ENCODE assay signal across 8 cellular contexts in the genomic region with DNA sequence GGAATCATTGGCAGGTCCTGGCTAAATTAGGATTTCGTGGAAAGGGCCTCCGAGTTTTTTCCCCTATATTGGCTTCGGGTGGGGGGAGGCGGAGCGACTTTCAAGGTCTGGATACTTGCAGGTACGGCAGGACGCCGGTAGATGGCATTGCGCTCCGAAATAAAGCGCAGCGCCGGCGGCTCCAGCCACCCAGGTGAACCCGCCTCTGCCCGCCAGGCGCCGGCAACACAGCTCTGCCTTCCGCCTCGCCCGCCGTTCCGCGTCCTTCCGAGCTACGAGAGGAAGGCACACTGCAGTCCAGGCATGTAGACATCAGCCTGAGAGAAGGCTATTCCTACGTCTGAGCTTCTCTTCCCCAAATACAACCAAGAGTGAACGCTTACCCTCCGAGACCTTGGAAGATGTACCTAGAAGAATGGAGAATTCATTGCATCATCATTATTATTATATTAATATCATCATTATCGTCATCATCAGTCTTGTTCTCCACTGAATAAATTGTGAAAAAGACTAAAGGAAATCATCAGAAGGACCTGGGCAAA.
DNase-seq lines count a peak whose midpoint lies in the region; ATAC-seq and TF ChIP-seq lines count a peak whose summit lies in the region.

No MANE protein-coding gene starts in this region.

- DNase-seq in COLO668 (lab: John Stamatoyannopoulos, UW; ENCODE audit: unreplicated experiment) (peak; percentile 86), HPDE6-E6E7 (ENCODE audit: extremely low spot score) (peak; percentile 76), NCI-H82 treated with DMSO at 0.1 percent for 48 hours (lab: John Stamatoyannopoulos, UW; ENCODE audit: unreplicated experiment) (peak; percentile 81), endothelial cell (ENCODE audit: low spot score) (peak; percentile 94), middle frontal gyrus (ENCODE audit: extremely low spot score, low spot score) (peak; percentile 50)
- peak; percentile 81 for DNase-seq in activated CD8-positive, alpha-beta memory T cell treated with anti-CD3 and anti-CD28 coated beads, Interleukin-2, amount 10 ng/mL, durations not matched to agents 7 days and 5 days
- peak; percentile 18 to 42 for DNase-seq in stimulated activated CD8-positive, alpha-beta memory T cell treated with anti-CD3 and anti-CD28 coated beads, Interleukin-2, amount 100 ng/mL, for 1 hour (ENCODE audit: low read depth in 2 of 2)

- H3K36me3 Mint-ChIP-seq in activated CD8-positive, alpha-beta memory T cell treated with anti-CD3 and anti-CD28 coated beads, Interleukin-2, amount 10 ng/mL, durations not matched to agents 7 days and 5 days, result no peaks in the 10 kb centered on the region
- no peaks in the 10 kb centered on the region for H3K36me3 Mint-ChIP-seq in endothelial cell (ENCODE audit: low read depth, unreplicated experiment)

- peaks cover 68% of the 10 kb centered on the region for H3K27me3 Mint-ChIP-seq in activated CD8-positive, alpha-beta memory T cell treated with anti-CD3 and anti-CD28 coated beads, Interleukin-2, amount 10 ng/mL, durations not matched to agents 7 days and 5 days
- peaks cover 5% of the 10 kb centered on the region for H3K27me3 Mint-ChIP-seq in endothelial cell (ENCODE audit: unreplicated experiment)

- CTCF ChIA-PET in activated CD8-positive, alpha-beta memory T cell treated with anti-CD3 and anti-CD28 coated beads, Interleukin-2, amount 10 ng/mL, durations not matched to agents 7 days and 5 days (lab: Charles Lee), result interaction anchor here (0.8 to 6.4 kb wide), 11 partner anchors 8 to 613 kb away, joined by 3 to 73 read pairs (median 4); a partner anchor contains a TSS

- peak; percentile 91 for TF ChIP-seq CTCF in endothelial cell (IDR thresholded peaks at IDR 0.05; ENCODE audit: unreplicated experiment)

- H3K9me3 Mint-ChIP-seq in activated CD8-positive, alpha-beta memory T cell treated with anti-CD3 and anti-CD28 coated beads, Interleukin-2, amount 10 ng/mL, durations not matched to agents 7 days and 5 days (ENCODE audit: low read depth), result no peaks in the 10 kb centered on the region
- H3K9me3 Mint-ChIP-seq in endothelial cell (ENCODE audit: unreplicated experiment), result no peaks in the 10 kb centered on the region

- H3K27ac Mint-ChIP-seq in activated CD8-positive, alpha-beta memory T cell treated with anti-CD3 and anti-CD28 coated beads, Interleukin-2, amount 10 ng/mL, durations not matched to agents 7 days and 5 days, result no peak overlapping the region
- H3K27ac Mint-ChIP-seq in endothelial cell (ENCODE audit: unreplicated experiment), result peak overlapping the region; percentile 90

- peak; percentile 100 for ATAC-seq in GM21360 (IDR thresholded peaks at IDR 0.05; ENCODE audit: unreplicated experiment)
- ATAC-seq in activated CD8-positive, alpha-beta memory T cell treated with anti-CD3 and anti-CD28 coated beads, Interleukin-2, amount 10 ng/mL, durations not matched to agents 7 days and 5 days, result peak; percentile 96

- peaks cover 16% of the 10 kb centered on the region for H3K4me1 Mint-ChIP-seq in activated CD8-positive, alpha-beta memory T cell treated with anti-CD3 and anti-CD28 coated beads, Interleukin-2, amount 10 ng/mL, durations not matched to agents 7 days and 5 days
- H3K4me1 Mint-ChIP-seq in endothelial cell (ENCODE audit: unreplicated experiment), result peaks cover 45% of the 10 kb centered on the region

- no peak overlapping the region for H3K4me3 Mint-ChIP-seq in activated CD8-positive, alpha-beta memory T cell treated with anti-CD3 and anti-CD28 coated beads, Interleukin-2, amount 10 ng/mL, durations not matched to agents 7 days and 5 days
- H3K4me3 Mint-ChIP-seq in endothelial cell (ENCODE audit: unreplicated experiment), result peak overlapping the region; percentile 76

Comparison
In these comparisons a context has a peak if more than half of its experiments do, and no peak if none do; other contexts are left out.
1. Peak in every context shown above with its lines: DNase-seq and ATAC-seq.
2. DNase-seq: peak in every context shown above with its lines; median percentile 94 in endothelial cell; 86 in COLO668; 81 in NCI-H82 treated with DMSO at 0.1 percent for 48 hours; 81 in activated CD8-positive, alpha-beta memory T cell treated with anti-CD3 and anti-CD28 coated beads, Interleukin-2, amount 10 ng/mL, durations not matched to agents 7 days and 5 days; 76 in HPDE6-E6E7; 50 in middle frontal gyrus; 30 in stimulated activated CD8-positive, alpha-beta memory T cell treated with anti-CD3 and anti-CD28 coated beads, Interleukin-2, amount 100 ng/mL, for 1 hour.